Comparison of ENCODE assay signal across 1 cellular context in genomic region chr16:87173294-87173883, GRCh38.
TF ChIP-seq lines count a peak whose summit lies in the region.

No MANE protein-coding gene starts in this region.

TF ChIP-seq in HepG2, 621 proteins besides CTCF, POLR2A, EP300 and RAD21 (continued from another document):
- TF ChIP-seq, protein P1, sequence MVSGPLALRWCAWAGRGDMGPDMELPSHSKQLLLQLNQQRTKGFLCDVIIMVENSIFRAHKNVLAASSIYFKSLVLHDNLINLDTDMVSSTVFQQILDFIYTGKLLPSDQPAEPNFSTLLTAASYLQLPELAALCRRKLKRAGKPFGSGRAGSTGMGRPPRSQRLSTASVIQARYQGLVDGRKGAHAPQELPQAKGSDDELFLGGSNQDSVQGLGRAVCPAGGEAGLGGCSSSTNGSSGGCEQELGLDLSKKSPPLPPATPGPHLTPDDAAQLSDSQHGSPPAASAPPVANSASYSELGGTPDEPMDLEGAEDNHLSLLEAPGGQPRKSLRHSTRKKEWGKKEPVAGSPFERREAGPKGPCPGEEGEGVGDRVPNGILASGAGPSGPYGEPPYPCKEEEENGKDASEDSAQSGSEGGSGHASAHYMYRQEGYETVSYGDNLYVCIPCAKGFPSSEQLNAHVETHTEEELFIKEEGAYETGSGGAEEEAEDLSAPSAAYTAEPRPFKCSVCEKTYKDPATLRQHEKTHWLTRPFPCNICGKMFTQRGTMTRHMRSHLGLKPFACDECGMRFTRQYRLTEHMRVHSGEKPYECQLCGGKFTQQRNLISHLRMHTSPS (CRISPR knock-in tag; IDR thresholded peaks at IDR 0.05; ENCODE audit: low read depth) = no peak
- no peak for TF ChIP-seq MBD4 (IDR thresholded peaks at IDR 0.05; ENCODE audit: borderline replicate concordance, low read length)
